In genomic region chr22:41923595-41924276, GRCh38 we compare ENCODE assay signal across 22 cellular contexts. TPM values are rescaled to one million over a fixed set of nuclear protein-coding genes. Genes with fewer than 3 reads are reported as not detected.
"Had no signal": no experiment of that assay in that cellular context is flagged by ENCODE, and none has a peak within 500 bp of the region (broad histone marks: within the 10 kb centered on the region; RNA-seq: fewer than 3 reads in every experiment).

No MANE protein-coding gene starts in this region.

- H3K27ac Mint-ChIP-seq: activated CD4-positive, alpha-beta T cell treated with anti-CD3 and anti-CD28 coated beads, Interleukin-2, amount 10 ng/mL, durations not matched to agents 7 days and 5 days; activated CD8-positive, alpha-beta T cell treated with anti-CD3 and anti-CD28 coated beads, Interleukin-2, amount 10 ng/mL, durations not matched to agents 7 days and 5 days; activated naive CD4-positive, alpha-beta T cell treated with anti-CD3 and anti-CD28 coated beads, Interleukin-2, amount 10 ng/mL, durations not matched to agents 7 days and 5 days; activated naive CD8-positive, alpha-beta T cell treated with anti-CD3 and anti-CD28 coated beads, Interleukin-2, amount 50 U/mL, for 24 hours; brain; effector memory CD8-positive, alpha-beta T cell had no signal

- DNase-seq: activated CD4-positive, alpha-beta T cell treated with anti-CD3 and anti-CD28 coated beads, Interleukin-2, amount 10 ng/mL, durations not matched to agents 7 days and 5 days; activated CD8-positive, alpha-beta T cell treated with anti-CD3 and anti-CD28 coated beads, Interleukin-2, amount 10 ng/mL, durations not matched to agents 7 days and 5 days; activated naive CD4-positive, alpha-beta T cell treated with anti-CD3 and anti-CD28 coated beads, Interleukin-2, amount 10 ng/mL, durations not matched to agents 7 days and 5 days; activated naive CD8-positive, alpha-beta T cell treated with anti-CD3 and anti-CD28 coated beads, Interleukin-2, amount 50 U/mL, for 24 hours; activated T-cell treated with anti-CD3 and anti-CD28 coated beads, Interleukin-2, amount 50 U/mL, for 24 hours; anterior cingulate cortex; caudate nucleus; effector memory CD8-positive, alpha-beta T cell; esophagus squamous epithelium; heart right ventricle; left ventricle myocardium superior; mucosa of descending colon; naive thymus-derived CD4-positive, alpha-beta T cell; sigmoid colon; stimulated activated CD4-positive, alpha-beta T cell treated with anti-CD3 and anti-CD28 coated beads, Interleukin-4, amount 100 ng/mL, for 4 hours; stimulated activated naive CD8-positive, alpha-beta T cell treated with anti-CD3 and anti-CD28 coated beads, Interleukin-15, Interleukin-2, amounts not matched to agents 100 U/mL and 50 U/mL, for 24 hours; substantia nigra; T-helper 9 cell; uterus had no signal

- H3K27me3 Mint-ChIP-seq: effector memory CD8-positive, alpha-beta T cell had no signal

- H3K27ac ChIP-seq: esophagus squamous epithelium, heart right ventricle, sigmoid colon, tibial nerve, uterus had no signal

- H3K9me3 Mint-ChIP-seq: activated CD4-positive, alpha-beta T cell treated with anti-CD3 and anti-CD28 coated beads, Interleukin-2, amount 10 ng/mL, durations not matched to agents 7 days and 5 days; activated naive CD4-positive, alpha-beta T cell treated with anti-CD3 and anti-CD28 coated beads, Interleukin-2, amount 10 ng/mL, durations not matched to agents 7 days and 5 days; activated naive CD8-positive, alpha-beta T cell treated with anti-CD3 and anti-CD28 coated beads, Interleukin-2, amount 50 U/mL, for 24 hours; activated T-cell treated with anti-CD3 and anti-CD28 coated beads, Interleukin-2, amount 50 U/mL, for 24 hours; effector memory CD8-positive, alpha-beta T cell had no signal

- ATAC-seq: activated CD8-positive, alpha-beta T cell treated with anti-CD3 and anti-CD28 coated beads, Interleukin-2, amount 10 ng/mL, durations not matched to agents 7 days and 5 days; activated naive CD8-positive, alpha-beta T cell treated with anti-CD3 and anti-CD28 coated beads, Interleukin-2, amount 50 U/mL, for 24 hours; effector memory CD8-positive, alpha-beta T cell; heart right ventricle; left ventricle myocardium superior; mucosa of descending colon; naive thymus-derived CD4-positive, alpha-beta T cell; stimulated activated naive CD8-positive, alpha-beta T cell treated with anti-CD3 and anti-CD28 coated beads, Interleukin-15, Interleukin-2, amounts not matched to agents 100 U/mL and 50 U/mL, for 24 hours had no signal

- H3K9me3 ChIP-seq: esophagus squamous epithelium, heart right ventricle, mucosa of descending colon, sigmoid colon, tibial nerve, uterus had no signal

- H3K4me3 ChIP-seq: esophagus squamous epithelium, heart right ventricle, mucosa of descending colon, sigmoid colon, tibial nerve, uterus had no signal

- H3K36me3 ChIP-seq: esophagus squamous epithelium, heart right ventricle, sigmoid colon, tibial nerve, uterus had no signal

- H3K4me3 Mint-ChIP-seq: activated CD4-positive, alpha-beta T cell treated with anti-CD3 and anti-CD28 coated beads, Interleukin-2, amount 10 ng/mL, durations not matched to agents 7 days and 5 days; activated CD8-positive, alpha-beta T cell treated with anti-CD3 and anti-CD28 coated beads, Interleukin-2, amount 10 ng/mL, durations not matched to agents 7 days and 5 days; activated naive CD4-positive, alpha-beta T cell treated with anti-CD3 and anti-CD28 coated beads, Interleukin-2, amount 10 ng/mL, durations not matched to agents 7 days and 5 days; activated naive CD8-positive, alpha-beta T cell treated with anti-CD3 and anti-CD28 coated beads, Interleukin-2, amount 50 U/mL, for 24 hours; activated T-cell treated with anti-CD3 and anti-CD28 coated beads, Interleukin-2, amount 50 U/mL, for 24 hours; brain; effector memory CD8-positive, alpha-beta T cell had no signal

- H3K36me3 Mint-ChIP-seq: activated naive CD4-positive, alpha-beta T cell treated with anti-CD3 and anti-CD28 coated beads, Interleukin-2, amount 10 ng/mL, durations not matched to agents 7 days and 5 days; brain had no signal

RNA-seq across cellular contexts. Expression of gene TNFRSF13C, which starts 2.9 kb away (rescaled TPM):
- total RNA-seq: sigmoid colon had no signal

RNA-seq across cellular contexts. Expression of gene SHISA8, which starts 8.9 kb away (rescaled TPM):
- total RNA-seq: activated CD4-positive, alpha-beta T cell treated with anti-CD3 and anti-CD28 coated beads, Interleukin-2, amount 10 ng/mL, durations not matched to agents 7 days and 5 days; activated CD8-positive, alpha-beta T cell treated with anti-CD3 and anti-CD28 coated beads, Interleukin-2, amount 10 ng/mL, durations not matched to agents 7 days and 5 days; dermis microvascular lymphatic vessel endothelial cell; esophagus squamous epithelium; mucosa of descending colon; sigmoid colon had no signal
